Comparison of ENCODE assay signal across 15 cellular contexts in genomic region chr4:28886934-28887333, GRCh38.
"Had no signal": no experiment of that assay in that cellular context is flagged by ENCODE, and none has a peak within 500 bp of the region (broad histone marks: within the 10 kb centered on the region; RNA-seq: fewer than 3 reads in every experiment).

No MANE protein-coding gene starts in this region.

- DNase-seq: activated B cell treated with CpG ODN at 0.5 μM for 24 hours; activated CD4-positive, alpha-beta T cell treated with anti-CD3 and anti-CD28 coated beads, Interleukin-2, amount 10 ng/mL, durations not matched to agents 7 days and 5 days; activated CD8-positive, alpha-beta memory T cell treated with anti-CD3 and anti-CD28 coated beads for 24 hours; activated naive CD4-positive, alpha-beta T cell treated with anti-CD3 and anti-CD28 coated beads, Interleukin-2, amount 50 U/mL, for 16 hours; adrenal gland; brain microvascular endothelial cell; dermis blood vessel endothelial cell; endodermal cell; heart right ventricle; left lung; stimulated activated CD4-positive, alpha-beta T cell treated with anti-CD3 and anti-CD28 coated beads, Interleukin-4, amount 100 ng/mL, for 1 hour; stimulated activated naive CD8-positive, alpha-beta T cell treated with anti-CD3 and anti-CD28 coated beads, Interleukin-15, amount 100 ng/mL, for 72 hours; T-helper 1 cell had no signal

- H3K36me3 ChIP-seq: adrenal gland, brain microvascular endothelial cell, heart right ventricle, left lung had no signal

- H3K4me3 Mint-ChIP-seq: activated B cell treated with CpG ODN at 0.5 μM for 24 hours; activated CD4-positive, alpha-beta T cell treated with anti-CD3 and anti-CD28 coated beads, Interleukin-2, amount 10 ng/mL, durations not matched to agents 7 days and 5 days; activated T-helper 17 cell treated with anti-CD3 and anti-CD28 coated beads, Interleukin-2, amount 50 U/mL, for 72 hours; endodermal cell; memory B cell; stimulated activated naive CD8-positive, alpha-beta T cell treated with anti-CD3 and anti-CD28 coated beads, Interleukin-15, amount 100 ng/mL, for 72 hours had no signal

- ATAC-seq: activated T-helper 17 cell treated with anti-CD3 and anti-CD28 coated beads, Interleukin-2, amount 50 U/mL, for 72 hours; heart right ventricle; left lung; stimulated activated naive CD8-positive, alpha-beta T cell treated with anti-CD3 and anti-CD28 coated beads, Interleukin-15, amount 100 ng/mL, for 72 hours had no signal

- H3K9me3 ChIP-seq: adrenal gland, heart right ventricle, left lung had no signal

- H3K27me3 Mint-ChIP-seq: activated B cell treated with CpG ODN at 0.5 μM for 24 hours; activated CD4-positive, alpha-beta T cell treated with anti-CD3 and anti-CD28 coated beads, Interleukin-2, amount 10 ng/mL, durations not matched to agents 7 days and 5 days; activated T-helper 17 cell treated with anti-CD3 and anti-CD28 coated beads, Interleukin-2, amount 50 U/mL, for 72 hours; memory B cell; stimulated activated naive CD8-positive, alpha-beta T cell treated with anti-CD3 and anti-CD28 coated beads, Interleukin-15, amount 100 ng/mL, for 72 hours had no signal

- H3K36me3 Mint-ChIP-seq: memory B cell had no signal

- H3K27ac Mint-ChIP-seq: activated B cell treated with CpG ODN at 0.5 μM for 24 hours; activated CD4-positive, alpha-beta T cell treated with anti-CD3 and anti-CD28 coated beads, Interleukin-2, amount 10 ng/mL, durations not matched to agents 7 days and 5 days; activated T-helper 17 cell treated with anti-CD3 and anti-CD28 coated beads, Interleukin-2, amount 50 U/mL, for 72 hours; endodermal cell; memory B cell; stimulated activated naive CD8-positive, alpha-beta T cell treated with anti-CD3 and anti-CD28 coated beads, Interleukin-15, amount 100 ng/mL, for 72 hours had no signal

- H3K4me1 Mint-ChIP-seq: activated B cell treated with CpG ODN at 0.5 μM for 24 hours; activated CD4-positive, alpha-beta T cell treated with anti-CD3 and anti-CD28 coated beads, Interleukin-2, amount 10 ng/mL, durations not matched to agents 7 days and 5 days; activated T-helper 17 cell treated with anti-CD3 and anti-CD28 coated beads, Interleukin-2, amount 50 U/mL, for 72 hours; memory B cell; stimulated activated naive CD8-positive, alpha-beta T cell treated with anti-CD3 and anti-CD28 coated beads, Interleukin-15, amount 100 ng/mL, for 72 hours had no signal

- H3K4me3 ChIP-seq: adrenal gland, heart right ventricle, left lung had no signal

- H3K27ac ChIP-seq: adrenal gland, brain microvascular endothelial cell, heart right ventricle, left lung had no signal

- H3K27me3 ChIP-seq: adrenal gland, brain microvascular endothelial cell, heart right ventricle, left lung had no signal

- H3K4me1 ChIP-seq: adrenal gland, heart right ventricle, left lung had no signal
